Comparison of ENCODE assay signal across 26 cellular contexts in the genomic region with DNA sequence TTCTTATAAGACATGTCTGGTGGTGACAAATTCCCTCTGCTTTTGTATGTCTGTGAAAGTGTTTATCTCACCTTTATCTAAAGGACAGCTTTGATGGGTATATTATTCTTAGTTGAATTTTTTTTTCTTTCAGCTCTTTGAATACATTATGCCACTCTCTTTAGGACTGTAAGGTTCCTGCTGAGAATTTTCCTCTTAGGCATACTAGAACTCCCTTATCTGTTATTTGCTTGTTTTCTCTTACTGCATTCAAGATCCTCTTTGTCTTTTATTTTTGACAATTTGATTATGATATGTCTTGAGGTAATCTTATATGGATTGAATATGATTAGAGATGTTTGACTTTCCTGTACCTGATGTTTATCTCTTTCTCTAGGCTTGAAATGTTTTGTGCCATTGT.
"Had no signal": no experiment of that assay in that cellular context is flagged by ENCODE, and none has a peak within 500 bp of the region (broad histone marks: within the 10 kb centered on the region; RNA-seq: fewer than 3 reads in every experiment).

No MANE protein-coding gene starts in this region.

- H3K9ac ChIP-seq: neural progenitor cell, parathyroid adenoma had no signal

- H3K9me3 ChIP-seq: ovary, psoas muscle, right lobe of liver, sigmoid colon, thoracic aorta, thyroid gland, upper lobe of left lung, vagina had no signal

- H2AFZ ChIP-seq: neural progenitor cell, parathyroid adenoma had no signal

- H3K36me3 ChIP-seq: neural progenitor cell, ovary, right lobe of liver, sigmoid colon, stomach, thoracic aorta, thyroid gland, tibial nerve, upper lobe of left lung, vagina had no signal

- DNase-seq: nephron progenitor cell; occipital lobe; ovary; posterior cingulate gyrus; psoas muscle; right cardiac atrium; right lobe of liver; sigmoid colon; small intestine; stimulated activated CD4-positive, alpha-beta T cell treated with anti-CD3 and anti-CD28 coated beads, Interleukin-15, amount 100 ng/mL, for 24 hours; stimulated activated CD4-positive, alpha-beta T cell treated with anti-CD3 and anti-CD28 coated beads, Interleukin-2, amount 100 ng/mL, for 24 hours; stimulated activated CD4-positive, alpha-beta T cell treated with anti-CD3 and anti-CD28 coated beads, Interleukin-2, amount 100 ng/mL, for 48 hours; stimulated activated CD4-positive, alpha-beta T cell treated with anti-CD3 and anti-CD28 coated beads, Interleukin-4, amount 100 ng/mL, for 24 hours; stimulated activated naive B cell treated with anti-CD40 and anti-IgM and Interleukin-4, amounts not matched to agents 10 μg/mL and 1 μg/mL and 100 μg/mL, for 72 hours; stimulated activated naive CD4-positive, alpha-beta T cell treated with Interleukin-2 at 50 U/mL for 16 hours; stomach; thyroid gland; trophoblast cell; upper lobe of left lung had no signal

- H3K4me3 ChIP-seq: neural progenitor cell, ovary, psoas muscle, right lobe of liver, sigmoid colon, stomach, thoracic aorta, thyroid gland, tibial nerve, upper lobe of left lung, vagina had no signal

- H3K79me2 ChIP-seq: parathyroid adenoma had no signal

- H3K27ac ChIP-seq: neural progenitor cell, ovary, parathyroid adenoma, psoas muscle, right lobe of liver, sigmoid colon, stomach, thoracic aorta, thyroid gland, tibial nerve, upper lobe of left lung, vagina had no signal

- H3K4me1 ChIP-seq: neural progenitor cell, parathyroid adenoma, psoas muscle, right lobe of liver, sigmoid colon, stomach, thyroid gland, tibial nerve, upper lobe of left lung, vagina had no signal

- H3K27me3 ChIP-seq: neural progenitor cell, ovary, right lobe of liver, sigmoid colon, stomach, thyroid gland, tibial nerve, upper lobe of left lung, vagina had no signal

- ATAC-seq: natural killer cell treated with Interleukin-12 subunit alpha and Interleukin-12 subunit beta and Interleukin-15 and Interleukin-18, amount 100 ng/mL, for 72 hours; psoas muscle; right cardiac atrium; right lobe of liver; stimulated activated effector memory CD8-positive, alpha-beta T cell treated with anti-CD3 and anti-CD28 coated beads, Interleukin-12 subunit alpha, Interleukin-12 subunit beta, amount 100 ng/mL, for 72 hours; stimulated activated naive B cell treated with anti-CD40 and anti-IgM and Interleukin-4, amounts not matched to agents 10 μg/mL and 1 μg/mL and 100 μg/mL, for 72 hours had no signal

- H3K4me2 ChIP-seq: neural progenitor cell had no signal
